ENCODE assay signal across 15 cellular contexts in genomic region chr1:241895013-241895412, GRCh38. TPM values are rescaled to one million over a fixed set of nuclear protein-coding genes. Genes with fewer than 3 reads are reported as not detected.
DNase-seq lines count a peak whose midpoint lies in the region; ATAC-seq and TF ChIP-seq lines count a peak whose summit lies in the region.
"Had no signal": no experiment of that assay in that cellular context is flagged by ENCODE, and none has a peak within 500 bp of the region (broad histone marks: within the 10 kb centered on the region; RNA-seq: fewer than 3 reads in every experiment).

No MANE protein-coding gene starts in this region.

- WGBS in lower leg skin, 2 donors = 75 to 76% methylated on average over 2 of the region's 2 CpGs
- WGBS in body of pancreas, 2 donors = 62 to 74% methylated on average over 2 of the region's 2 CpGs

- CTCF ChIA-PET in GM10248 (lab: Yijun Ruan, JAX) = interaction anchor here (0.9 to 2.6 kb wide), 2 partner anchors 9 to 91 kb away, joined by 3 to 18 read pairs; no protein-coding TSS in a partner anchor

- DNase-seq in GM10248 (ENCODE audit: extremely low spot score) (peak; percentile 37), MV-4-11 (lab: John Stamatoyannopoulos, UW) (peak; percentile 50), LoVo (ENCODE audit: low spot score) (no peak), lower leg skin (ENCODE audit: low spot score in 2 of 2) (no peak), body of pancreas (no peak)
- DNase-seq in activated naive CD8-positive, alpha-beta T cell treated with anti-CD3 and anti-CD28 coated beads for 36 hours = no peak
- DNase-seq: anterior cingulate cortex; effector memory CD8-positive, alpha-beta T cell; GDM1; KG1; posterior cingulate gyrus had no signal

- ATAC-seq in GM19468 (IDR thresholded peaks at IDR 0.05; ENCODE audit: extremely low read depth, unreplicated experiment) = peak; percentile 79
- ATAC-seq in HG03039 (IDR thresholded peaks at IDR 0.05; ENCODE audit: unreplicated experiment) = peak; percentile 66
- no peak for ATAC-seq in body of pancreas
- ATAC-seq: effector memory CD8-positive, alpha-beta T cell; GM23338 had no signal

- no peaks in the 10 kb centered on the region for H3K9me3 ChIP-seq in body of pancreas
- H3K9me3 ChIP-seq: tibial nerve had no signal

- H3K4me3 ChIP-seq in lower leg skin (ENCODE audit: low read depth, poor library complexity, severe bottlenecking) (no peak overlapping the region), body of pancreas (no peak overlapping the region)
- H3K4me3 ChIP-seq: GM23338, tibial nerve had no signal

- TF ChIP-seq CTCF in GM10248 (IDR thresholded peaks at IDR 0.05; ENCODE audit: control extremely low read depth, extremely low read depth, low read depth, missing control alignments) (no peak), lower leg skin (IDR thresholded peaks at IDR 0.05) (no peak), body of pancreas (IDR thresholded peaks at IDR 0.05) (no peak)

- H3K36me3 ChIP-seq in body of pancreas (replicated peaks in 1 of 2; ENCODE audit: insufficient read depth in 1 of 2, low read depth in 2 of 2) = no peaks in the 10 kb centered on the region
- H3K36me3 ChIP-seq: tibial nerve had no signal

- no peaks in the 10 kb centered on the region for H3K27me3 ChIP-seq in body of pancreas
- H3K27me3 ChIP-seq: tibial nerve had no signal

- POLR2A ChIA-PET in GM10248 (lab: Yijun Ruan, JAX) = no interaction called here

- H3K36me3 Mint-ChIP-seq in activated naive CD8-positive, alpha-beta T cell treated with anti-CD3 and anti-CD28 coated beads for 36 hours = peaks cover 14% of the 10 kb centered on the region

- H3K27ac ChIP-seq in body of pancreas = no peak overlapping the region
- H3K27ac ChIP-seq: tibial nerve had no signal

- intact Hi-C loops in lower leg skin (cut with DNase I; ENCODE audit: low total_unique reads) = no loop called here
- intact Hi-C loops in body of pancreas (cut with DNase I) = no loop called here

- H3K27me3 Mint-ChIP-seq in activated naive CD8-positive, alpha-beta T cell treated with anti-CD3 and anti-CD28 coated beads for 36 hours = no peaks in the 10 kb centered on the region
- H3K27me3 Mint-ChIP-seq: effector memory CD8-positive, alpha-beta T cell had no signal

- no peak overlapping the region for H3K4me3 Mint-ChIP-seq in activated naive CD8-positive, alpha-beta T cell treated with anti-CD3 and anti-CD28 coated beads for 36 hours
- H3K4me3 Mint-ChIP-seq: effector memory CD8-positive, alpha-beta T cell; GM23338 had no signal

- H3K9me3 Mint-ChIP-seq in activated naive CD8-positive, alpha-beta T cell treated with anti-CD3 and anti-CD28 coated beads for 36 hours = no peaks in the 10 kb centered on the region
- H3K9me3 Mint-ChIP-seq: effector memory CD8-positive, alpha-beta T cell; GM23338 had no signal

- TF ChIP-seq POLR2A in lower leg skin (IDR thresholded peaks at IDR 0.05) (no peak), body of pancreas (IDR thresholded peaks at IDR 0.05) (no peak)

- H3K4me1 Mint-ChIP-seq in activated naive CD8-positive, alpha-beta T cell treated with anti-CD3 and anti-CD28 coated beads for 36 hours = no peaks in the 10 kb centered on the region
- H3K4me1 Mint-ChIP-seq: GM23338 had no signal

- no peaks in the 10 kb centered on the region for H3K4me1 ChIP-seq in body of pancreas
- H3K4me1 ChIP-seq: tibial nerve had no signal

- no peak overlapping the region for H3K27ac Mint-ChIP-seq in activated naive CD8-positive, alpha-beta T cell treated with anti-CD3 and anti-CD28 coated beads for 36 hours
- H3K27ac Mint-ChIP-seq: effector memory CD8-positive, alpha-beta T cell; GM23338 had no signal

RNA-seq across cellular contexts. Expression of gene EXO1, which starts 47.0 kb away (rescaled TPM):
- total RNA-seq in lower leg skin (1 to 10 TPM in 1 of 4 donors, under 1 TPM in 1, not detected in 2; 0.52 to 1.2 TPM), body of pancreas (not detected)
- total RNA-seq in activated naive CD8-positive, alpha-beta T cell treated with anti-CD3 and anti-CD28 coated beads for 36 hours = 10 to 100 TPM; 91.8 to 94.8 TPM

Comparison
In these comparisons a context has a peak if more than half of its experiments do, and no peak if none do; other contexts are left out.
1. DNase-seq: peak in GM10248 (single experiment) and MV-4-11 (single experiment); none in LoVo (single experiment), lower leg skin (0 of 2), activated naive CD8-positive, alpha-beta T cell treated with anti-CD3 and anti-CD28 coated beads for 36 hours (single experiment) and body of pancreas (0 of 4).
2. RNA of gene EXO1, which starts 47.0 kb away (total RNA-seq): 91.8 to 94.8 TPM in activated naive CD8-positive, alpha-beta T cell treated with anti-CD3 and anti-CD28 coated beads for 36 hours; 0.52 to 1.2 TPM in lower leg skin and not detected in body of pancreas; every median in the first group is over 10 times any median in the second.